ENCODE assay signal across 14 cellular contexts in the genomic region with DNA sequence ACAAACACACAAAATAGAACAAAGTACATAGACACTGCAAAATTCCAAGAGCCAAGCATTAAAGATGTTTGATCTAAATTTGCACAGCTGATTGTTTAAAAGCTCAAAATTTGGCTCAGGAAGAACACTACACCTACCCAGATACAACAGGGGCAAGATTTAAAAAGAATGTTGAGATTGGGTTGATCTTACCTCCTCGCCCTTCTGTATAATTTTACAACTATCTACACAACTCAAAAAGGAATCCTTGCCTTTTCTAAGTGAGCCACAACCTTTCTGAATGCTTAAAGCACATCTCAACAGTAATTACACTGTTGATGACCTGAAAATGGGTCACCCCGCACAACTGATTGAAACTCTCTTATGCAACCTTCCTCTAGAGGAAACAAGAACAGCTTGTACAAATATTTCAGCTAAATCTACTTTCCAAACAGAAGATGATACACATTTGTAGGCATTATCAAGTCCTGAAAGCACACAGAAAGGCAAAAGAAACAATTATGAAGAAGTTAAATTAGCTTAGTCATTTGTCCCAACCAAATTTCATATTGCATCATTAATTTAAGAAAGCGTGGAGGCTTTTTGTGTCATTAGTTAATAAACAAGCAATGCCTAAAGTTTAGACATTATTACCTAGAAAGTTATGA.
DNase-seq lines count a peak whose midpoint lies in the region; ATAC-seq and TF ChIP-seq lines count a peak whose summit lies in the region.
"Had no signal": no experiment of that assay in that cellular context is flagged by ENCODE, and none has a peak within 500 bp of the region (broad histone marks: within the 10 kb centered on the region; RNA-seq: fewer than 3 reads in every experiment).

No MANE protein-coding gene starts in this region.

- H3K4me3 ChIP-seq in SK-N-SH (ENCODE audit: low read depth in 2 of 2, low read length in 1 of 2) (no peak overlapping the region), left ventricle myocardium inferior (no peak overlapping the region), testis (no peak overlapping the region)

- peaks cover 46 to 48% of the 10 kb centered on the region in 2 experiments for H3K36me3 ChIP-seq in SK-N-SH (replicated peaks in 1 of 2; ENCODE audit: control insufficient read depth in 1 of 2, insufficient read depth in 2 of 2, low read length in 1 of 2)
- H3K36me3 ChIP-seq in left ventricle myocardium inferior: peaks cover 26% of the 10 kb centered on the region
- H3K36me3 ChIP-seq in testis (ENCODE audit: low read depth, missing control alignments): no peaks in the 10 kb centered on the region

- H3F3A ChIP-seq in SK-N-SH (replicated peaks; ENCODE audit: insufficient read depth): peaks cover 22% of the 10 kb centered on the region

- H2AFZ ChIP-seq in SK-N-SH (ENCODE audit: low read depth): no peak overlapping the region

- no peak overlapping the region for H3K9ac ChIP-seq in SK-N-SH

- H3K4me2 ChIP-seq in SK-N-SH: no peak overlapping the region

- CTCF ChIA-PET in SK-N-SH (lab: Yijun Ruan, JAX): interaction anchor here (1.0 to 1.6 kb wide), 5 partner anchors 9 to 195 kb away, joined by 3 to 4 read pairs (median 4); no protein-coding TSS in a partner anchor

- no peak overlapping the region for H3K4me3 Mint-ChIP-seq in activated naive CD8-positive, alpha-beta T cell treated with anti-CD3 and anti-CD28 coated beads for 36 hours
- H3K4me3 Mint-ChIP-seq: stimulated activated naive B cell treated with anti-CD40 and anti-IgM and Interleukin-4, amounts not matched to agents 10 μg/mL and 1 μg/mL and 100 μg/mL, for 72 hours; T-cell had no signal

- no peak for TF ChIP-seq POLR2A in testis (IDR thresholded peaks at IDR 0.05)

- no peaks in the 10 kb centered on the region for H3K27me3 ChIP-seq in SK-N-SH (ENCODE audit: insufficient read depth)
- H3K27me3 ChIP-seq in left ventricle myocardium inferior (ENCODE audit: low read depth): no peaks in the 10 kb centered on the region
- H3K27me3 ChIP-seq in testis: no peaks in the 10 kb centered on the region

- H3K36me3 Mint-ChIP-seq in activated naive CD8-positive, alpha-beta T cell treated with anti-CD3 and anti-CD28 coated beads for 36 hours: peaks cover 17% of the 10 kb centered on the region

- H3K9me2 ChIP-seq in SK-N-SH: no peaks in the 10 kb centered on the region

- peak overlapping the region; percentile 4 to 9; a peak in 1 of 4 replicates for H3K27ac ChIP-seq in SK-N-SH (ENCODE audit: low read depth in 2 of 2, low read length in 1 of 2)
- H3K27ac ChIP-seq in left ventricle myocardium inferior (replicated peaks): peak overlapping the region; percentile 68
- peak overlapping the region; percentile 37 to 75 for H3K27ac ChIP-seq in testis

- H4K20me1 ChIP-seq in SK-N-SH (ENCODE audit: insufficient read depth): no peaks in the 10 kb centered on the region; the same call in 1 of the 2 replicates

- POLR2A ChIA-PET in SK-N-SH (lab: Yijun Ruan, JAX): no interaction called here

- no peaks in the 10 kb centered on the region for H3K9me3 ChIP-seq in SK-N-SH
- H3K9me3 ChIP-seq in left ventricle myocardium inferior (replicated peaks): no peaks in the 10 kb centered on the region
- H3K9me3 ChIP-seq in testis: no peaks in the 10 kb centered on the region

- H3K4me1 ChIP-seq in SK-N-SH (ENCODE audit: control insufficient read depth in 1 of 2, insufficient read depth in 2 of 2, low read depth in 1 of 2, low read length in 1 of 2) (peaks cover 6 to 26% of the 10 kb centered on the region in 2 experiments), left ventricle myocardium inferior (peaks cover 76% of the 10 kb centered on the region), testis (peaks cover 25% of the 10 kb centered on the region)

- no peaks in the 10 kb centered on the region for H3K9me3 Mint-ChIP-seq in activated naive CD8-positive, alpha-beta T cell treated with anti-CD3 and anti-CD28 coated beads for 36 hours
- H3K9me3 Mint-ChIP-seq: stimulated activated naive B cell treated with anti-CD40 and anti-IgM and Interleukin-4, amounts not matched to agents 10 μg/mL and 1 μg/mL and 100 μg/mL, for 72 hours; T-cell had no signal

- 94% methylated on average over 3 of the region's 3 CpGs for WGBS in SK-N-SH (ENCODE audit: low lambda C conversion rate)
- WGBS in testis, 2 donors: 44 to 63% methylated on average over 3 of the region's 3 CpGs

- TF ChIP-seq CTCF in SK-N-SH (IDR thresholded peaks at IDR 0.05): no peak
- no peak for TF ChIP-seq CTCF in left ventricle myocardium inferior (IDR thresholded peaks at IDR 0.05; ENCODE audit: borderline replicate concordance)
- TF ChIP-seq CTCF in testis (IDR thresholded peaks at IDR 0.05): no peak

- no peaks in the 10 kb centered on the region for H3K27me3 Mint-ChIP-seq in activated naive CD8-positive, alpha-beta T cell treated with anti-CD3 and anti-CD28 coated beads for 36 hours
- H3K27me3 Mint-ChIP-seq: stimulated activated naive B cell treated with anti-CD40 and anti-IgM and Interleukin-4, amounts not matched to agents 10 μg/mL and 1 μg/mL and 100 μg/mL, for 72 hours; T-cell had no signal

- intact Hi-C loops in left ventricle myocardium inferior (cut with micrococcal nuclease) (no loop called here), testis (cut with DNase I; ENCODE audit: low total_unique reads) (no loop called here)

- H3K27ac Mint-ChIP-seq in activated naive CD8-positive, alpha-beta T cell treated with anti-CD3 and anti-CD28 coated beads for 36 hours: peak overlapping the region; percentile 27
- H3K27ac Mint-ChIP-seq: stimulated activated naive B cell treated with anti-CD40 and anti-IgM and Interleukin-4, amounts not matched to agents 10 μg/mL and 1 μg/mL and 100 μg/mL, for 72 hours had no signal

- peaks cover 52% of the 10 kb centered on the region for H3K4me1 Mint-ChIP-seq in activated naive CD8-positive, alpha-beta T cell treated with anti-CD3 and anti-CD28 coated beads for 36 hours

- H3K79me2 ChIP-seq in SK-N-SH (ENCODE audit: insufficient read depth): peaks cover 81% of the 10 kb centered on the region

- DNase-seq in SK-N-SH (no peak), left ventricle myocardium inferior (no peak), testis (no peak), mesenteric fat pad (ENCODE audit: low spot score) (no peak), activated gamma-delta T cell treated with Interleukin-2 at 50 U/mL for 16 hours (no peak), cerebellar nuclear complex (lab: John Stamatoyannopoulos, UW) (no peak)
- DNase-seq in activated naive CD8-positive, alpha-beta T cell treated with anti-CD3 and anti-CD28 coated beads for 36 hours: no peak
- DNase-seq: central memory CD4-positive, alpha-beta T cell; DND-41; GOT3; NCI-H524; stimulated activated naive B cell treated with anti-CD40 and anti-IgM and Interleukin-4, amounts not matched to agents 10 μg/mL and 1 μg/mL and 100 μg/mL, for 72 hours; T-cell had no signal

- TF ChIP-seq EP300 in SK-N-SH (IDR thresholded peaks at IDR 0.05; ENCODE audit: borderline replicate concordance in 1 of 2, low read depth in 1 of 2, low read length in 1 of 2): no peak

- no peak for ATAC-seq in SK-N-SH treated with all-trans-retinoic acid at 6 μM for 48 hours
- ATAC-seq: stimulated activated naive B cell treated with anti-CD40 and anti-IgM and Interleukin-4, amounts not matched to agents 10 μg/mL and 1 μg/mL and 100 μg/mL, for 72 hours; T-cell had no signal

- TF ChIP-seq RAD21 in SK-N-SH (IDR thresholded peaks at IDR 0.05; ENCODE audit: low read length): no peak

TF ChIP-seq in SK-N-SH, 30 proteins besides CTCF, POLR2A, EP300 and RAD21 (continues in another document):
- no peak for TF ChIP-seq GATA2 (CRISPR knock-in tag; IDR thresholded peaks at IDR 0.05)
- no peak for TF ChIP-seq SIN3A (IDR thresholded peaks at IDR 0.05; ENCODE audit: borderline replicate concordance, low read depth, low read length)
- TF ChIP-seq, protein P1, sequence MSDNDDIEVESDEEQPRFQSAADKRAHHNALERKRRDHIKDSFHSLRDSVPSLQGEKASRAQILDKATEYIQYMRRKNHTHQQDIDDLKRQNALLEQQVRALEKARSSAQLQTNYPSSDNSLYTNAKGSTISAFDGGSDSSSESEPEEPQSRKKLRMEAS (IDR thresholded peaks at IDR 0.05; ENCODE audit: low read depth): no peak
- TF ChIP-seq, protein P2, sequence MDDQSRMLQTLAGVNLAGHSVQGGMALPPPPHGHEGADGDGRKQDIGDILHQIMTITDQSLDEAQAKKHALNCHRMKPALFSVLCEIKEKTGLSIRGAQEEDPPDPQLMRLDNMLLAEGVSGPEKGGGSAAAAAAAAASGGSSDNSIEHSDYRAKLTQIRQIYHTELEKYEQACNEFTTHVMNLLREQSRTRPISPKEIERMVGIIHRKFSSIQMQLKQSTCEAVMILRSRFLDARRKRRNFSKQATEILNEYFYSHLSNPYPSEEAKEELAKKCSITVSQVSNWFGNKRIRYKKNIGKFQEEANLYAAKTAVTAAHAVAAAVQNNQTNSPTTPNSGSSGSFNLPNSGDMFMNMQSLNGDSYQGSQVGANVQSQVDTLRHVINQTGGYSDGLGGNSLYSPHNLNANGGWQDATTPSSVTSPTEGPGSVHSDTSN (IDR thresholded peaks at IDR 0.05): no peak
- TF ChIP-seq NFIC (IDR thresholded peaks at IDR 0.05; ENCODE audit: borderline replicate concordance): no peak
- no peak for TF ChIP-seq MXI1 (IDR thresholded peaks at IDR 0.05; ENCODE audit: low read depth, low read length)

TF ChIP-seq in SK-N-SH treated with all-trans-retinoic acid at 6 μM for 48 hours, 23 proteins besides CTCF, POLR2A, EP300 and RAD21:
- TF ChIP-seq TOX (CRISPR knock-in tag; IDR thresholded peaks at IDR 0.05; ENCODE audit: borderline replicate concordance) (no peak), SNAI2 (CRISPR knock-in tag; IDR thresholded peaks at IDR 0.05) (no peak)

Comparison
In these comparisons a context has a peak if more than half of its experiments do, and no peak if none do; other contexts are left out.
1. H3K27ac ChIP-seq: peak in every context shown above with its lines; median percentile 68 in left ventricle myocardium inferior; 56 in testis; 6 in SK-N-SH.